1 cellular context compared by ENCODE assay signal in genomic region chr6:44312901-44313788, GRCh38.
TF ChIP-seq lines count a peak whose summit lies in the region.

Gene AARS2 (minus strand): TSS chr6:44313347. CDS start chr6:44313323, 24 bp downstream.

TF ChIP-seq in K562, 482 proteins besides CTCF, POLR2A, EP300 and RAD21 (continued from another document and continues in another):
- TF ChIP-seq ZBTB49 (CRISPR knock-in tag; IDR thresholded peaks at IDR 0.05; ENCODE audit: borderline replicate concordance) (0 out of 2 replicates have a peak, but pooled peaks have one; percentile 82), DLX4 (CRISPR knock-in tag; IDR thresholded peaks at IDR 0.05) (0 out of 2 replicates have a peak, but pooled peaks have one; percentile 74), POLR3G (IDR thresholded peaks at IDR 0.05; ENCODE audit: extremely low read depth, insufficient read length, insufficient replicate concordance) (no peak), ZNF75A (CRISPR knock-in tag; IDR thresholded peaks at IDR 0.05) (no peak), CREB1 (IDR thresholded peaks at IDR 0.05) (peak; percentile 90), CREB1 (CRISPR knock-in tag; IDR thresholded peaks at IDR 0.05) (peak; percentile 84), ETV6 (IDR thresholded peaks at IDR 0.05; ENCODE audit: borderline replicate concordance in 1 of 2, low read depth in 2 of 2, low read length in 1 of 2) (peak in 1 of 2 experiments; percentile 49; a peak in 1 of 4 replicates), ETV6 (CRISPR knock-in tag; IDR thresholded peaks at IDR 0.05; ENCODE audit: borderline replicate concordance) (no peak), SP1 (CRISPR knock-in tag; IDR thresholded peaks at IDR 0.05) (peak; percentile 96), NFXL1 (CRISPR knock-in tag; IDR thresholded peaks at IDR 0.05) (no peak), L3MBTL2 (IDR thresholded peaks at IDR 0.05) (peak; percentile 72), RBM17 (IDR thresholded peaks at IDR 0.05; ENCODE audit: borderline replicate concordance, low read depth, low read length) (no peak), DPF2 (IDR thresholded peaks at IDR 0.05) (peak; percentile 42), RBM25 (IDR thresholded peaks at IDR 0.05; ENCODE audit: low read depth, low read length, severe bottlenecking) (peak; percentile 76), TCFL5 (CRISPR knock-in tag; conservative IDR thresholded peaks at IDR 0.05) (no peak), ZNF140 (CRISPR knock-in tag; IDR thresholded peaks at IDR 0.05) (no peak), ESRRA (IDR thresholded peaks at IDR 0.05; ENCODE audit: borderline replicate concordance, low read depth) (peak; percentile 88), ZNF707 (CRISPR knock-in tag; conservative IDR thresholded peaks at IDR 0.05) (no peak), NRF1 (conservative IDR thresholded peaks at IDR 0.05 in 1 of 2, IDR thresholded peaks at IDR 0.05 in 1 of 2) (0 out of 4 replicates have a peak, but pooled peaks of 1 of the 2 experiments have one; percentile 14), TSHZ1 (CRISPR knock-in tag; IDR thresholded peaks at IDR 0.05) (no peak), ZBTB5 (IDR thresholded peaks at IDR 0.05) (no peak), ZNF398 (CRISPR knock-in tag; IDR thresholded peaks at IDR 0.05) (no peak), ZNF407 (IDR thresholded peaks at IDR 0.05; ENCODE audit: low read depth) (no peak), ZNF408 (CRISPR knock-in tag; IDR thresholded peaks at IDR 0.05; ENCODE audit: low read depth) (no peak), ZNF354B (CRISPR knock-in tag; IDR thresholded peaks at IDR 0.05) (no peak), ARID4B (CRISPR knock-in tag; IDR thresholded peaks at IDR 0.05) (peak; percentile 81)
